22 cellular contexts compared by ENCODE assay signal in genomic region chr11:126375726-126376125, GRCh38. TPM values are rescaled to one million over a fixed set of nuclear protein-coding genes. Genes with fewer than 3 reads are reported as not detected.
DNase-seq lines count a peak whose midpoint lies in the region; ATAC-seq and TF ChIP-seq lines count a peak whose summit lies in the region.
"Had no signal": no experiment of that assay in that cellular context is flagged by ENCODE, and none has a peak within 500 bp of the region (broad histone marks: within the 10 kb centered on the region; RNA-seq: fewer than 3 reads in every experiment).

No MANE protein-coding gene starts in this region.

- H3K23ac ChIP-seq in IMR-90 (ENCODE audit: low read depth, low read length) = no peak overlapping the region; the same call in 1 of the 2 replicates

- H3K4me2 ChIP-seq in IMR-90 (ENCODE audit: low read depth, low read length) = peak overlapping the region; percentile 86
- H3K4me2 ChIP-seq: KMS-11, SK-N-SH had no signal

- intact Hi-C loops in IMR-90 (cut with micrococcal nuclease) = no loop called here
- intact Hi-C loops in right cardiac atrium (cut with DNase I) = no loop called here

- peaks cover 7% of the 10 kb centered on the region for H3K4me1 ChIP-seq in IMR-90 (ENCODE audit: control insufficient read depth, insufficient read depth, low read length)
- H3K4me1 ChIP-seq in RWPE2 (ENCODE audit: insufficient read depth, poor library complexity, severe bottlenecking) = peaks cover 30% of the 10 kb centered on the region
- H3K4me1 ChIP-seq in right cardiac atrium (ENCODE audit: control insufficient read depth, insufficient read depth, low read length) = peaks cover 3% of the 10 kb centered on the region
- H3K4me1 ChIP-seq: Peyer's patch had no signal

- H2BK20ac ChIP-seq in IMR-90 (ENCODE audit: low read depth, low read length) = no peak overlapping the region

- peak overlapping the region; percentile 72 for H4K5ac ChIP-seq in IMR-90 (ENCODE audit: low read depth, low read length)

- H3K9me3 ChIP-seq in IMR-90 (ENCODE audit: control insufficient read depth, insufficient read depth, low read length) (no peaks in the 10 kb centered on the region), RWPE2 (ENCODE audit: severe bottlenecking) (no peaks in the 10 kb centered on the region), right cardiac atrium (ENCODE audit: control insufficient read depth, low read length) (no peaks in the 10 kb centered on the region)
- H3K9me3 ChIP-seq: Peyer's patch, SK-N-SH, thoracic aorta had no signal

- CTCF ChIA-PET in IMR-90 (lab: Yijun Ruan, JAX) = no interaction called here

- ATAC-seq in IMR-90 (ENCODE audit: low read depth) = peak; percentile 70
- ATAC-seq in RWPE2 (ENCODE audit: low read depth) = peak; percentile 41
- no peak for ATAC-seq in right cardiac atrium
- ATAC-seq: GM12878 had no signal

- TF ChIP-seq POLR2A in IMR-90 (IDR thresholded peaks at IDR 0.05; ENCODE audit: low read depth, low read length) = no peak
- TF ChIP-seq POLR2A in erythroblast (IDR thresholded peaks at IDR 0.05; ENCODE audit: low read length) = no peak

- no peak overlapping the region for H2BK5ac ChIP-seq in IMR-90 (ENCODE audit: low read depth, low read length, poor library complexity, severe bottlenecking)

- TF ChIP-seq RAD21 in IMR-90 (IDR thresholded peaks at IDR 0.05; ENCODE audit: low read length) = no peak

- dilution Hi-C loops in IMR-90 (cut with HindIII; ENCODE audit: low sequenced_read_pairs, unreplicated experiment) = no loop called here

- H3K27me3 ChIP-seq in IMR-90 (ENCODE audit: control insufficient read depth, insufficient read depth, low read length) (no peaks in the 10 kb centered on the region), RWPE2 (ENCODE audit: insufficient read depth, poor library complexity, severe bottlenecking) (no peaks in the 10 kb centered on the region), right cardiac atrium (ENCODE audit: control insufficient read depth, insufficient read depth) (no peaks in the 10 kb centered on the region)
- H3K27me3 ChIP-seq: Peyer's patch had no signal

- H3K27ac ChIP-seq in IMR-90 (ENCODE audit: insufficient read depth, low read length) = no peak overlapping the region; the same call in 1 of the 2 replicates
- H3K27ac ChIP-seq in RWPE2 (ENCODE audit: poor library complexity, severe bottlenecking) = peak overlapping the region; percentile 62
- no peak overlapping the region for H3K27ac ChIP-seq in right cardiac atrium (ENCODE audit: low read length)
- H3K27ac ChIP-seq: KMS-11, Peyer's patch, thoracic aorta had no signal

- in situ Hi-C loops in IMR-90 (cut with MboI; ENCODE audit: low sequenced_read_pairs) = no loop called here

- 0 out of 2 replicates have a peak overlapping the region, but pooled peaks have one; percentile 20 for H3K9ac ChIP-seq in IMR-90 (ENCODE audit: low read depth, low read length)
- H3K9ac ChIP-seq: KMS-11, SK-N-SH had no signal

- H3K56ac ChIP-seq in IMR-90 (ENCODE audit: extremely low read depth, insufficient read depth, low read length) = no peak overlapping the region

- H2BK120ac ChIP-seq in IMR-90 (ENCODE audit: low read depth, low read length) = no peak overlapping the region

- 0 out of 2 replicates have a peak overlapping the region, but pooled peaks have one; percentile 75 for H3K18ac ChIP-seq in IMR-90 (ENCODE audit: low read depth, low read length)

- H2AK9ac ChIP-seq in IMR-90 (replicated peaks; ENCODE audit: low read depth, low read length, poor library complexity) = no peak overlapping the region

- H3K79me1 ChIP-seq in IMR-90 (ENCODE audit: low read depth in 1 of 2, low read length in 2 of 2) = peaks cover 21 to 38% of the 10 kb centered on the region in 2 experiments

- H2BK15ac ChIP-seq in IMR-90 (ENCODE audit: low read depth, low read length) = no peak overlapping the region

- H3K14ac ChIP-seq in IMR-90 (replicated peaks; ENCODE audit: low read depth, low read length) = no peak overlapping the region

- WGBS in IMR-90 (ENCODE audit: extremely low coverage in 2 of 2, insufficient read length in 1 of 2), 2 experiments = no CpG with 5 or more reads among the region's 7 CpGs
- 57% methylated on average over 7 of the region's 7 CpGs for WGBS in right cardiac atrium

- POLR2A ChIA-PET in IMR-90 (lab: Charles Lee; ENCODE audit: unreplicated experiment) = no interaction called here

- H3K9me1 ChIP-seq in IMR-90 (ENCODE audit: insufficient read depth, low read length) = no peaks in the 10 kb centered on the region; the same call in none of the 2 replicates

- DNase-seq in IMR-90 (peak; percentile 86), RWPE2 (ENCODE audit: low spot score) (no peak), epithelial cell of esophagus (ENCODE audit: low read depth) (peak; percentile 79), renal cortical epithelial cell (ENCODE audit: low read depth) (peak; percentile 21), DMS153 treated with DMSO at 0.1 percent for 48 hours (lab: John Stamatoyannopoulos, UW; ENCODE audit: unreplicated experiment) (no peak), erythroblast (lab: John Stamatoyannopoulos, UW) (no peak), right cardiac atrium (no peak)
- DNase-seq: activated CD4-positive, alpha-beta memory T cell treated with anti-CD3 and anti-CD28 coated beads, Interleukin-2, amount 10 ng/mL, durations not matched to agents 7 days and 5 days; activated effector memory CD4-positive, alpha-beta T cell treated with Interleukin-2 at 50 U/mL for 16 hours; AML-193; NCI-H1092; NCI-H2029 treated with DMSO at 0.1 percent for 48 hours; NCI-H345; nucleus accumbens; Peyer's patch; SK-N-SH; stimulated activated CD4-positive, alpha-beta T cell treated with anti-CD3 and anti-CD28 coated beads, Interleukin-4, amount 100 ng/mL, for 24 hours; stimulated activated naive CD4-positive, alpha-beta T cell treated with Interleukin-2 at 50 U/mL for 16 hours; T-helper 2 cell had no signal

- BruUV-seq in IMR-90 (replicated peaks; lab: Mats Ljungman, UMichigan) = no TSS peak

- H2AFZ ChIP-seq in IMR-90 (replicated peaks; ENCODE audit: low read length, poor library complexity) = no peak overlapping the region

- H4K8ac ChIP-seq in IMR-90 (ENCODE audit: low read depth in 2 of 2, low read length in 2 of 2) = no peak overlapping the region

- H3K4me3 ChIP-seq in IMR-90 (ENCODE audit: insufficient read depth, low read depth, low read length) (no peak overlapping the region), RWPE2 (ENCODE audit: severe bottlenecking) (no peak overlapping the region), epithelial cell of esophagus (ENCODE audit: low read length) (no peak overlapping the region), right cardiac atrium (ENCODE audit: low read length) (no peak overlapping the region)
- H3K4me3 ChIP-seq: GM12878, Peyer's patch, thoracic aorta had no signal

- TF ChIP-seq CTCF in IMR-90 (conservative IDR thresholded peaks at IDR 0.05; ENCODE audit: low read depth, low read length) (no peak), RWPE2 (IDR thresholded peaks at IDR 0.05; ENCODE audit: poor library complexity, severe bottlenecking) (no peak), epithelial cell of esophagus (IDR thresholded peaks at IDR 0.05; ENCODE audit: insufficient read depth, low read depth, low read length, missing control alignments) (no peak)

- no peak overlapping the region for H4K91ac ChIP-seq in IMR-90 (ENCODE audit: insufficient read depth, low read depth, low read length)

- peaks cover 15% of the 10 kb centered on the region; the same call in 1 of the 2 replicates for H4K20me1 ChIP-seq in IMR-90 (ENCODE audit: insufficient read depth, low read length)

- no peak overlapping the region for H2AK5ac ChIP-seq in IMR-90 (ENCODE audit: low read depth, low read length)

- H3K36me3 ChIP-seq in IMR-90 (ENCODE audit: control insufficient read depth, insufficient read depth, low read length) (no peaks in the 10 kb centered on the region), RWPE2 (ENCODE audit: low read depth) (no peaks in the 10 kb centered on the region)
- H3K36me3 ChIP-seq: Peyer's patch, thoracic aorta had no signal

- no peak overlapping the region for H3K4ac ChIP-seq in IMR-90 (ENCODE audit: low read depth, low read length)

TF ChIP-seq in IMR-90, 13 proteins besides CTCF, POLR2A, EP300 and RAD21:
- no peak for TF ChIP-seq MAZ (IDR thresholded peaks at IDR 0.05; ENCODE audit: borderline replicate concordance, low read depth, low read length)
- TF ChIP-seq MXI1 (IDR thresholded peaks at IDR 0.05; ENCODE audit: borderline replicate concordance, low read depth, low read length) = no peak
- peak; percentile 41; the same call in 1 of the 2 replicates for TF ChIP-seq CEBPB (IDR thresholded peaks at IDR 0.05; ENCODE audit: low read depth, low read length)
- TF ChIP-seq BHLHE40 (IDR thresholded peaks at IDR 0.05; ENCODE audit: low read depth, low read length) = peak; percentile 99
- no peak for TF ChIP-seq RFX5 (IDR thresholded peaks at IDR 0.05; ENCODE audit: low read depth, low read length)
- 0 out of 2 replicates have a peak, but pooled peaks have one; percentile 28 for TF ChIP-seq FOS (IDR thresholded peaks at IDR 0.05; ENCODE audit: low read depth, low read length)

RNA-seq across cellular contexts. Expression of gene ST3GAL4, which starts 20.2 kb away (rescaled TPM):
- total RNA-seq in IMR-90 (2012; rRNA removed) = 12.5 and 17.0 TPM in 2 replicates
- 18.3 and 19.7 TPM in 2 replicates for polyA plus RNA-seq in IMR-90 (2012; rRNA removed)
- polyA plus RNA-seq in IMR-90 (2012; cell fraction: cytosol; rRNA removed) = 19.6 and 25.9 TPM in 2 replicates
- polyA plus RNA-seq in IMR-90 (2012; cell fraction: nucleus; rRNA removed; ENCODE audit: low replicate concordance) = 12.5 and 20.7 TPM in 2 replicates
- 13.9 and 17.8 TPM in 2 replicates for total RNA-seq in renal cortical epithelial cell
- 10 to 100 TPM; 57.3 to 96.9 (median 65.4) TPM for total RNA-seq in right cardiac atrium
- 57.5 TPM for polyA plus RNA-seq in right cardiac atrium

Comparison
In these comparisons a context has a peak if more than half of its experiments do, and no peak if none do; other contexts are left out.
1. ATAC-seq: peak in IMR-90 (single experiment) and RWPE2 (single experiment); none in right cardiac atrium (0 of 2).
2. DNase-seq: peak in IMR-90 (single experiment), epithelial cell of esophagus (single experiment) and renal cortical epithelial cell (single experiment); none in RWPE2 (single experiment), DMS153 treated with DMSO at 0.1 percent for 48 hours (single experiment), erythroblast (0 of 2) and right cardiac atrium (0 of 3).